27 cellular contexts compared by ENCODE assay signal in genomic region chr1:166911624-166912023, GRCh38.
"Had no signal": no experiment of that assay in that cellular context is flagged by ENCODE, and none has a peak within 500 bp of the region (broad histone marks: within the 10 kb centered on the region; RNA-seq: fewer than 3 reads in every experiment).

No MANE protein-coding gene starts in this region.

- H3K9me3 ChIP-seq: neutrophil, right lobe of liver, stomach, testis, thyroid gland, transverse colon, upper lobe of left lung, vagina had no signal

- H3K4me1 ChIP-seq: left ventricle myocardium inferior, right atrium auricular region, right lobe of liver, testis, thyroid gland, upper lobe of left lung, vagina had no signal

- H2AFZ ChIP-seq: neural progenitor cell had no signal

- H3K9me3 Mint-ChIP-seq: natural killer cell; stimulated activated naive B cell treated with anti-CD40 and anti-IgM and Interleukin-4, amounts not matched to agents 10 μg/mL and 1 μg/mL and 100 μg/mL, for 72 hours had no signal

- H3K9ac ChIP-seq: neural progenitor cell had no signal

- H3K27ac Mint-ChIP-seq: mesothelial cell of epicardium; nephron progenitor cell; neural progenitor cell; progenitor cell of endocrine pancreas; stimulated activated naive B cell treated with anti-CD40 and anti-IgM and Interleukin-4, amounts not matched to agents 10 μg/mL and 1 μg/mL and 100 μg/mL, for 72 hours had no signal

- H3K36me3 ChIP-seq: left ventricle myocardium inferior, neutrophil, right atrium auricular region, right lobe of liver, stomach, thyroid gland, transverse colon, upper lobe of left lung, vagina had no signal

- H3K36me3 Mint-ChIP-seq: naive B cell, natural killer cell had no signal

- ATAC-seq: natural killer cell; right lobe of liver; stimulated activated naive B cell treated with anti-CD40 and anti-IgM and Interleukin-4, amounts not matched to agents 10 μg/mL and 1 μg/mL and 100 μg/mL, for 72 hours; stimulated activated naive CD8-positive, alpha-beta T cell treated with anti-CD3 and anti-CD28 coated beads, Interleukin-15, Interleukin-2, amounts not matched to agents 100 U/mL and 50 U/mL, for 24 hours had no signal

- DNase-seq: islet precursor cell; left ventricle myocardium inferior; mesendoderm; naive B cell; natural killer cell; nephron progenitor cell; occipital lobe; right lobe of liver; stimulated activated CD4-positive, alpha-beta T cell treated with anti-CD3 and anti-CD28 coated beads, Interleukin-1b, Interleukin-23, amount 100 ng/mL, for 48 hours; stimulated activated CD4-positive, alpha-beta T cell treated with anti-CD3 and anti-CD28 coated beads, Interleukin-2, amount 100 ng/mL, for 48 hours; stimulated activated CD4-positive, alpha-beta T cell treated with anti-CD3 and anti-CD28 coated beads, Interleukin-4, amount 100 ng/mL, for 4 hours; stimulated activated CD8-positive, alpha-beta memory T cell treated with anti-CD3 and anti-CD28 coated beads, Interleukin-4, amount 100 ng/mL, for 48 hours; stimulated activated naive B cell treated with anti-CD40 and anti-IgM and Interleukin-4, amounts not matched to agents 10 μg/mL and 1 μg/mL and 100 μg/mL, for 72 hours; stimulated activated naive CD8-positive, alpha-beta T cell treated with anti-CD3 and anti-CD28 coated beads, Interleukin-15, Interleukin-2, amounts not matched to agents 100 U/mL and 50 U/mL, for 24 hours; stomach; testis; thyroid gland; transverse colon; upper lobe of left lung had no signal

- H3K27ac ChIP-seq: left ventricle myocardium inferior, neural progenitor cell, neutrophil, right atrium auricular region, right lobe of liver, stomach, testis, thyroid gland, transverse colon, upper lobe of left lung, vagina had no signal

- H3K27me3 ChIP-seq: neural progenitor cell, right atrium auricular region, right lobe of liver, testis, thyroid gland, transverse colon, upper lobe of left lung, vagina had no signal

- H3K4me2 ChIP-seq: neural progenitor cell, smooth muscle cell had no signal

- H3K4me3 ChIP-seq: left ventricle myocardium inferior, lung, neural progenitor cell, right atrium auricular region, right lobe of liver, smooth muscle cell, stomach, testis, thyroid gland, transverse colon, upper lobe of left lung, vagina had no signal

- H3K4me3 Mint-ChIP-seq: mesothelial cell of epicardium; naive B cell; natural killer cell; nephron progenitor cell; neural progenitor cell; stimulated activated naive B cell treated with anti-CD40 and anti-IgM and Interleukin-4, amounts not matched to agents 10 μg/mL and 1 μg/mL and 100 μg/mL, for 72 hours had no signal
